ENCODE assay signal across 1 cellular context in the genomic region with DNA sequence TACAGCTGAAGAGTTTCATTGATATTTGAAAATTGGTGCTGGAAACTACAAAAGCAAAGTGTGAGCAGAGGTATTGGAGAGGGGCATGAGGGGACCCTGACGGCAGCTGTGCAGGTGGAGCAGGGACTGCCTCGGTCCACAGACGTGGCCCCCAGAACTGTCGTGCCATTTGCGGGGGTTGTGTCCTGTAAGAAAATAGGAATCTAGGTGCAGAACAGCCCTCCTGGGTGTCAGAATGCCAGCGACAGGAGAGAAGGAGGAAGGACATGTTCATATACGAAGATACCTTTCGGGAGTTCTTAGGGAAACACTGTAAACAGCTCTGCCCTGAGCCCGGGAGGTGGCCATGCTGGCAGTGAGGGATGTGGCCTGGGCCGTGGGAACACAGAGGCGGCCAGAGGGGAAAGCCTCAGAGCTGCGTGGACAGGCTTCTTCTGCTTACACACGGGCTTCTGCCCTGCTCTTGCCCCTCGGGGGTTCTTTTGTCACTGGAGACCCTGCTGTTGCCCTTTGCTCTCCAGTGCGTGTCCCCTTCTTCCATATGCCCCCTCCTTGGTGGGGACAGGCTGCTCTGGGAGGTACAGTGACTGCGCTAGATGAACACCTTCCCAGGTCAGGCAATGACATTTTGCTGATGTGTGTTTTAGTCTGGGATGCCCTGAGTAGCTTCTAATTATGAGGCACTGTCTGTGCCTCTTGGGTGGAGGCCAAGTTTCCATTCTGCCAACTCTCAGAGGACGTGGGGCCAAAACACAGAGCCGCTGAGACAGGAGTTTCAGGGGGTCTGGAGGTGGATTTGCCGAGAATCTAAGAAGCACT.
TF ChIP-seq lines count a peak whose summit lies in the region.

No MANE protein-coding gene starts in this region.

TF ChIP-seq in K562, 482 proteins besides CTCF, POLR2A, EP300 and RAD21 (continued from another document and continues in another):
- TF ChIP-seq, protein P1, sequence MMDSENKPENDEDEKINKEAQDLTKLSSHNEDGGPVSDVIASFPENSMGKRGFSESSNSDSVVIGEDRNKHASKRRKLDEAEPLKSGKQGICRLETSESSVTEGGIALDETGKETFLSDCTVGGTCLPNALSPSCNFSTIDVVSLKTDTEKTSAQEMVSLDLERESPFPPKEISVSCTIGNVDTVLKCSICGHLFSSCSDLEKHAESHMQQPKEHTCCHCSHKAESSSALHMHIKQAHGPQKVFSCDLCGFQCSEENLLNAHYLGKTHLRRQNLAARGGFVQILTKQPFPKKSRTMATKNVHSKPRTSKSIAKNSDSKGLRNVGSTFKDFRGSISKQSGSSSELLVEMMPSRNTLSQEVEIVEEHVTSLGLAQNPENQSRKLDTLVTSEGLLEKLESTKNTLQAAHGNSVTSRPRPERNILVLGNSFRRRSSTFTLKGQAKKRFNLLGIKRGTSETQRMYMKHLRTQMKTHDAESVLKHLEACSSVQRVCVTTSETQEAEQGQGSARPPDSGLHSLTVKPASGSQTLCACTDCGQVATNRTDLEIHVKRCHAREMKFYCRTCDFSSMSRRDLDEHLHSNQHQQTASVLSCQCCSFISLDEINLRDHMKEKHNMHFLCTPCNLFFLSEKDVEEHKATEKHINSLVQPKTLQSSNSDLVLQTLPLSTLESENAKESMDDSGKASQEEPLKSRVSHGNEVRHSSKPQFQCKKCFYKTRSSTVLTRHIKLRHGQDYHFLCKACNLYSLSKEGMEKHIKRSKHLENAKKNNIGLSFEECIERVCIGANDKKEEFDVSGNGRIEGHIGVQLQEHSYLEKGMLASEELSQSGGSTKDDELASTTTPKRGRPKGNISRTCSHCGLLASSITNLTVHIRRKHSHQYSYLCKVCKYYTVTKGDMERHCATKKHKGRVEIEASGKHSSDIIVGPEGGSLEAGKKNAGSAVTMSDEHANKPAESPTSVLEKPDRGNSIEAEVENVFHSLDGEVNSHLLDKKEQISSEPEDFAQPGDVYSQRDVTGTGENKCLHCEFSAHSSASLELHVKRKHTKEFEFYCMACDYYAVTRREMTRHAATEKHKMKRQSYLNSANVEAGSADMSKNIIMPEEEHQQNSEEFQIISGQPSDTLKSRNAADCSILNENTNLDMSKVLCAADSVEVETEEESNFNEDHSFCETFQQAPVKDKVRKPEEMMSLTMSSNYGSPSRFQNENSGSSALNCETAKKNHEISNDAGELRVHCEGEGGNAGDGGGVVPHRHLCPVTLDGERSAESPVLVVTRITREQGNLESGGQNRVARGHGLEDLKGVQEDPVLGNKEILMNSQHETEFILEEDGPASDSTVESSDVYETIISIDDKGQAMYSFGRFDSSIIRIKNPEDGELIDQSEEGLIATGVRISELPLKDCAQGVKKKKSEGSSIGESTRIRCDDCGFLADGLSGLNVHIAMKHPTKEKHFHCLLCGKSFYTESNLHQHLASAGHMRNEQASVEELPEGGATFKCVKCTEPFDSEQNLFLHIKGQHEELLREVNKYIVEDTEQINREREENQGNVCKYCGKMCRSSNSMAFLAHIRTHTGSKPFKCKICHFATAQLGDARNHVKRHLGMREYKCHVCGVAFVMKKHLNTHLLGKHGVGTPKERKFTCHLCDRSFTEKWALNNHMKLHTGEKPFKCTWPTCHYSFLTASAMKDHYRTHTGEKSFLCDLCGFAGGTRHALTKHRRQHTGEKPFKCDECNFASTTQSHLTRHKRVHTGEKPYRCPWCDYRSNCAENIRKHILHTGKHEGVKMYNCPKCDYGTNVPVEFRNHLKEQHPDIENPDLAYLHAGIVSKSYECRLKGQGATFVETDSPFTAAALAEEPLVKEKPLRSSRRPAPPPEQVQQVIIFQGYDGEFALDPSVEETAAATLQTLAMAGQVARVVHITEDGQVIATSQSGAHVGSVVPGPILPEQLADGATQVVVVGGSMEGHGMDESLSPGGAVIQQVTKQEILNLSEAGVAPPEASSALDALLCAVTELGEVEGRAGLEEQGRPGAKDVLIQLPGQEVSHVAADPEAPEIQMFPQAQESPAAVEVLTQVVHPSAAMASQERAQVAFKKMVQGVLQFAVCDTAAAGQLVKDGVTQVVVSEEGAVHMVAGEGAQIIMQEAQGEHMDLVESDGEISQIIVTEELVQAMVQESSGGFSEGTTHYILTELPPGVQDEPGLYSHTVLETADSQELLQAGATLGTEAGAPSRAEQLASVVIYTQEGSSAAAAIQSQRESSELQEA (IDR thresholded peaks at IDR 0.05; ENCODE audit: low read depth), result no peak
- peak; percentile 11; the same call in 1 of the 2 replicates for TF ChIP-seq ZNF584 (CRISPR knock-in tag; IDR thresholded peaks at IDR 0.05; ENCODE audit: low read depth)
- TF ChIP-seq HNRNPL (IDR thresholded peaks at IDR 0.05; ENCODE audit: low read depth, low read length), result no peak
- peak; percentile 41; the same call in 1 of the 2 replicates for TF ChIP-seq ETV5 (CRISPR knock-in tag; IDR thresholded peaks at IDR 0.05; ENCODE audit: low read depth)
- TF ChIP-seq ZNF589 (CRISPR knock-in tag; IDR thresholded peaks at IDR 0.05; ENCODE audit: low read depth), result 0 out of 2 replicates have a peak, but pooled peaks have one; percentile 45
- peak; percentile 85 for TF ChIP-seq NFIC (IDR thresholded peaks at IDR 0.05)
- no peak for TF ChIP-seq FOXA3 (CRISPR knock-in tag; conservative IDR thresholded peaks at IDR 0.05 in 1 of 2, IDR thresholded peaks at IDR 0.05 in 1 of 2)
- peak; percentile 51 for TF ChIP-seq MAFK (IDR thresholded peaks at IDR 0.05; ENCODE audit: low read length)
- no peak for TF ChIP-seq MYC (IDR thresholded peaks at IDR 0.05; ENCODE audit: low read depth, low read length)
- TF ChIP-seq MYC (CRISPR knock-in tag; IDR thresholded peaks at IDR 0.05; ENCODE audit: borderline replicate concordance, low read depth), result peak; percentile 79
- TF ChIP-seq, protein P2, sequence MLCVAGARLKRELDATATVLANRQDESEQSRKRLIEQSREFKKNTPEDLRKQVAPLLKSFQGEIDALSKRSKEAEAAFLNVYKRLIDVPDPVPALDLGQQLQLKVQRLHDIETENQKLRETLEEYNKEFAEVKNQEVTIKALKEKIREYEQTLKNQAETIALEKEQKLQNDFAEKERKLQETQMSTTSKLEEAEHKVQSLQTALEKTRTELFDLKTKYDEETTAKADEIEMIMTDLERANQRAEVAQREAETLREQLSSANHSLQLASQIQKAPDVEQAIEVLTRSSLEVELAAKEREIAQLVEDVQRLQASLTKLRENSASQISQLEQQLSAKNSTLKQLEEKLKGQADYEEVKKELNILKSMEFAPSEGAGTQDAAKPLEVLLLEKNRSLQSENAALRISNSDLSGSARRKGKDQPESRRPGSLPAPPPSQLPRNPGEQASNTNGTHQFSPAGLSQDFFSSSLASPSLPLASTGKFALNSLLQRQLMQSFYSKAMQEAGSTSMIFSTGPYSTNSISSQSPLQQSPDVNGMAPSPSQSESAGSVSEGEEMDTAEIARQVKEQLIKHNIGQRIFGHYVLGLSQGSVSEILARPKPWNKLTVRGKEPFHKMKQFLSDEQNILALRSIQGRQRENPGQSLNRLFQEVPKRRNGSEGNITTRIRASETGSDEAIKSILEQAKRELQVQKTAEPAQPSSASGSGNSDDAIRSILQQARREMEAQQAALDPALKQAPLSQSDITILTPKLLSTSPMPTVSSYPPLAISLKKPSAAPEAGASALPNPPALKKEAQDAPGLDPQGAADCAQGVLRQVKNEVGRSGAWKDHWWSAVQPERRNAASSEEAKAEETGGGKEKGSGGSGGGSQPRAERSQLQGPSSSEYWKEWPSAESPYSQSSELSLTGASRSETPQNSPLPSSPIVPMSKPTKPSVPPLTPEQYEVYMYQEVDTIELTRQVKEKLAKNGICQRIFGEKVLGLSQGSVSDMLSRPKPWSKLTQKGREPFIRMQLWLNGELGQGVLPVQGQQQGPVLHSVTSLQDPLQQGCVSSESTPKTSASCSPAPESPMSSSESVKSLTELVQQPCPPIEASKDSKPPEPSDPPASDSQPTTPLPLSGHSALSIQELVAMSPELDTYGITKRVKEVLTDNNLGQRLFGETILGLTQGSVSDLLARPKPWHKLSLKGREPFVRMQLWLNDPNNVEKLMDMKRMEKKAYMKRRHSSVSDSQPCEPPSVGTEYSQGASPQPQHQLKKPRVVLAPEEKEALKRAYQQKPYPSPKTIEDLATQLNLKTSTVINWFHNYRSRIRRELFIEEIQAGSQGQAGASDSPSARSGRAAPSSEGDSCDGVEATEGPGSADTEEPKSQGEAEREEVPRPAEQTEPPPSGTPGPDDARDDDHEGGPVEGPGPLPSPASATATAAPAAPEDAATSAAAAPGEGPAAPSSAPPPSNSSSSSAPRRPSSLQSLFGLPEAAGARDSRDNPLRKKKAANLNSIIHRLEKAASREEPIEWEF (CRISPR knock-in tag; IDR thresholded peaks at IDR 0.05), result peak; percentile 85; the same call in 1 of the 2 replicates
- no peak for TF ChIP-seq IRF2 (CRISPR knock-in tag; IDR thresholded peaks at IDR 0.05)
- 0 out of 2 replicates have a peak, but pooled peaks have one; percentile 58 for TF ChIP-seq PTTG1 (tag; IDR thresholded peaks at IDR 0.05; ENCODE audit: low read depth)
- TF ChIP-seq, protein P3, sequence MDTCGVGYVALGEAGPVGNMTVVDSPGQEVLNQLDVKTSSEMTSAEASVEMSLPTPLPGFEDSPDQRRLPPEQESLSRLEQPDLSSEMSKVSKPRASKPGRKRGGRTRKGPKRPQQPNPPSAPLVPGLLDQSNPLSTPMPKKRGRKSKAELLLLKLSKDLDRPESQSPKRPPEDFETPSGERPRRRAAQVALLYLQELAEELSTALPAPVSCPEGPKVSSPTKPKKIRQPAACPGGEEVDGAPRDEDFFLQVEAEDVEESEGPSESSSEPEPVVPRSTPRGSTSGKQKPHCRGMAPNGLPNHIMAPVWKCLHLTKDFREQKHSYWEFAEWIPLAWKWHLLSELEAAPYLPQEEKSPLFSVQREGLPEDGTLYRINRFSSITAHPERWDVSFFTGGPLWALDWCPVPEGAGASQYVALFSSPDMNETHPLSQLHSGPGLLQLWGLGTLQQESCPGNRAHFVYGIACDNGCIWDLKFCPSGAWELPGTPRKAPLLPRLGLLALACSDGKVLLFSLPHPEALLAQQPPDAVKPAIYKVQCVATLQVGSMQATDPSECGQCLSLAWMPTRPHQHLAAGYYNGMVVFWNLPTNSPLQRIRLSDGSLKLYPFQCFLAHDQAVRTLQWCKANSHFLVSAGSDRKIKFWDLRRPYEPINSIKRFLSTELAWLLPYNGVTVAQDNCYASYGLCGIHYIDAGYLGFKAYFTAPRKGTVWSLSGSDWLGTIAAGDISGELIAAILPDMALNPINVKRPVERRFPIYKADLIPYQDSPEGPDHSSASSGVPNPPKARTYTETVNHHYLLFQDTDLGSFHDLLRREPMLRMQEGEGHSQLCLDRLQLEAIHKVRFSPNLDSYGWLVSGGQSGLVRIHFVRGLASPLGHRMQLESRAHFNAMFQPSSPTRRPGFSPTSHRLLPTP (IDR thresholded peaks at IDR 0.05; ENCODE audit: borderline replicate concordance, extremely low read depth, insufficient read length), result no peak
- TF ChIP-seq MAZ (CRISPR knock-in tag; conservative IDR thresholded peaks at IDR 0.05 in 1 of 2, IDR thresholded peaks at IDR 0.05 in 1 of 2), result peak in 1 of 2 experiments; percentile 16; a peak in 2 of 4 replicates
- TF ChIP-seq MTA3 (IDR thresholded peaks at IDR 0.05; ENCODE audit: borderline replicate concordance), result peak; percentile 14; the same call in 1 of the 2 replicates
- peak in 1 of 3 experiments; percentile 75; a peak in 2 of 6 replicates for TF ChIP-seq ZBTB11 (CRISPR knock-in tag; IDR thresholded peaks at IDR 0.05)
- TF ChIP-seq, protein P4, sequence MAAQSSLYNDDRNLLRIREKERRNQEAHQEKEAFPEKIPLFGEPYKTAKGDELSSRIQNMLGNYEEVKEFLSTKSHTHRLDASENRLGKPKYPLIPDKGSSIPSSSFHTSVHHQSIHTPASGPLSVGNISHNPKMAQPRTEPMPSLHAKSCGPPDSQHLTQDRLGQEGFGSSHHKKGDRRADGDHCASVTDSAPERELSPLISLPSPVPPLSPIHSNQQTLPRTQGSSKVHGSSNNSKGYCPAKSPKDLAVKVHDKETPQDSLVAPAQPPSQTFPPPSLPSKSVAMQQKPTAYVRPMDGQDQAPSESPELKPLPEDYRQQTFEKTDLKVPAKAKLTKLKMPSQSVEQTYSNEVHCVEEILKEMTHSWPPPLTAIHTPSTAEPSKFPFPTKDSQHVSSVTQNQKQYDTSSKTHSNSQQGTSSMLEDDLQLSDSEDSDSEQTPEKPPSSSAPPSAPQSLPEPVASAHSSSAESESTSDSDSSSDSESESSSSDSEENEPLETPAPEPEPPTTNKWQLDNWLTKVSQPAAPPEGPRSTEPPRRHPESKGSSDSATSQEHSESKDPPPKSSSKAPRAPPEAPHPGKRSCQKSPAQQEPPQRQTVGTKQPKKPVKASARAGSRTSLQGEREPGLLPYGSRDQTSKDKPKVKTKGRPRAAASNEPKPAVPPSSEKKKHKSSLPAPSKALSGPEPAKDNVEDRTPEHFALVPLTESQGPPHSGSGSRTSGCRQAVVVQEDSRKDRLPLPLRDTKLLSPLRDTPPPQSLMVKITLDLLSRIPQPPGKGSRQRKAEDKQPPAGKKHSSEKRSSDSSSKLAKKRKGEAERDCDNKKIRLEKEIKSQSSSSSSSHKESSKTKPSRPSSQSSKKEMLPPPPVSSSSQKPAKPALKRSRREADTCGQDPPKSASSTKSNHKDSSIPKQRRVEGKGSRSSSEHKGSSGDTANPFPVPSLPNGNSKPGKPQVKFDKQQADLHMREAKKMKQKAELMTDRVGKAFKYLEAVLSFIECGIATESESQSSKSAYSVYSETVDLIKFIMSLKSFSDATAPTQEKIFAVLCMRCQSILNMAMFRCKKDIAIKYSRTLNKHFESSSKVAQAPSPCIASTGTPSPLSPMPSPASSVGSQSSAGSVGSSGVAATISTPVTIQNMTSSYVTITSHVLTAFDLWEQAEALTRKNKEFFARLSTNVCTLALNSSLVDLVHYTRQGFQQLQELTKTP (IDR thresholded peaks at IDR 0.05; ENCODE audit: low read depth in 1 of 2, partially characterized antibody in 2 of 2), result no peak
- peak; percentile 12; the same call in 1 of the 2 replicates for TF ChIP-seq BRD4 (IDR thresholded peaks at IDR 0.05)
- no peak for TF ChIP-seq MEF2A (IDR thresholded peaks at IDR 0.05; ENCODE audit: control insufficient read depth, low read depth, low read length)
- peak; percentile 55; the same call in 1 of the 2 replicates for TF ChIP-seq KLF13 (tag; IDR thresholded peaks at IDR 0.05; ENCODE audit: borderline replicate concordance, low read depth)
- no peak for TF ChIP-seq CC2D1A (IDR thresholded peaks at IDR 0.05)
- peak; percentile 77; the same call in 1 of the 2 replicates for TF ChIP-seq L3MBTL2 (IDR thresholded peaks at IDR 0.05)
- TF ChIP-seq EP400 (IDR thresholded peaks at IDR 0.05), result peak; percentile 58
